19 cellular contexts compared by ENCODE assay signal in the genomic region with DNA sequence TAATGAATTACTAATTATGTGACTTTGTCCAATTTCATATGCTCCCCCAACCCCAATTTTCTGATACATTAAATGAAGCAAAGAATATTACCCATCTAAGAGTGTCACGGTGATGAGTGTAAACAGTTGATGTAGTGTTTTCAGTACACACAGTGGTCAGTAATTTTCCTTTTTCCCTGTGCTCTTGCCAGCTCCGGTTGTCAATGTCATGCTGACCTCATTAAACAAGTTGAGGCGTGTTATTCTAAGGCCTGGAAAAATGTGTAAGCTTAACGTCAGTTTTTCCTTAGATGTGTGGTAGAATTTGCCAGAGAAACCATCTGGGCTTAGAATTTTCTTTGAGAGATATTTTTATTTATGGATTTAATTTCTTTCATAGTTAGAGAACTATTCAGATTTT. TPM values are rescaled to one million over a fixed set of nuclear protein-coding genes. Genes with fewer than 3 reads are reported as not detected.
DNase-seq lines count a peak whose midpoint lies in the region; ATAC-seq, FAIRE-seq and TF ChIP-seq lines count a peak whose summit lies in the region.
"Had no signal": no experiment of that assay in that cellular context is flagged by ENCODE, and none has a peak within 500 bp of the region (broad histone marks: within the 10 kb centered on the region; RNA-seq: fewer than 3 reads in every experiment).

No MANE protein-coding gene starts in this region.

- no peak for TF ChIP-seq CTCF in RWPE1 (conservative IDR thresholded peaks at IDR 0.05; ENCODE audit: low read depth)

- H3K27ac ChIP-seq in RWPE1 (no peak overlapping the region), caudate nucleus (ENCODE audit: low read depth, low read length) (no peak overlapping the region)
- H3K27ac ChIP-seq: A549, C4-2B had no signal

- ATAC-seq in GM21717 (IDR thresholded peaks at IDR 0.05; ENCODE audit: unreplicated experiment) = no peak
- no peak for ATAC-seq in HG02973 (IDR thresholded peaks at IDR 0.05; ENCODE audit: unreplicated experiment)
- ATAC-seq: A549, GM23338, K562 had no signal

- FAIRE-seq in endometrium (lab: Jason Lieb, UNC) = peak; percentile 83
- FAIRE-seq in islet of Langerhans (lab: Jason Lieb, UNC) = peak; percentile 85
- FAIRE-seq: A549, GM12891, GM19239, K562 had no signal

- POLR2A ChIA-PET in RWPE1 (lab: Yijun Ruan, JAX; ENCODE audit: low non-redundant PET) = no interaction called here

- peak; percentile 14 for DNase-seq in EH (ENCODE audit: low read depth)
- peak; percentile 55 for DNase-seq in RWPE1 (ENCODE audit: low spot score)
- DNase-seq in caudate nucleus (lab: John Stamatoyannopoulos, UW) = no peak
- no peak for DNase-seq in cerebellum (ENCODE audit: low spot score)
- DNase-seq: COR-L47, DMS79, NCI-H345, NCI-H526 treated with DMSO at 0.1 percent for 48 hours had no signal

- CTCF ChIA-PET in RWPE1 (lab: Yijun Ruan, JAX) = interaction anchor here (0.6 kb wide), 1 partner anchor 89 kb away, joined by 6 read pairs; no protein-coding TSS in a partner anchor

RNA-seq across cellular contexts. Expression of a gene that starts 11.7 kb away (rescaled TPM):
- total RNA-seq in cerebellum = not detected
- total RNA-seq: GM23338, K562 had no signal

RNA-seq across cellular contexts. Expression of a gene that starts 31.7 kb away (rescaled TPM):
- not detected for total RNA-seq in cerebellum
- total RNA-seq: GM23338, HT1080, K562 had no signal

RNA-seq across cellular contexts. Expression of a gene that starts 41.8 kb away (rescaled TPM):
- not detected for total RNA-seq in cerebellum
- total RNA-seq: GM23338, HT1080, K562 had no signal

RNA-seq across cellular contexts. Expression of a gene that starts 53.6 kb away (rescaled TPM):
- total RNA-seq in cerebellum = 1.9 TPM
- total RNA-seq: GM23338 had no signal

Comparison
In these comparisons a context has a peak if more than half of its experiments do, and no peak if none do; other contexts are left out.
1. DNase-seq: peak in EH (single experiment) and RWPE1 (single experiment); none in caudate nucleus (0 of 61) and cerebellum (single experiment).